ENCODE assay signal across 11 cellular contexts in genomic region chr22:23036684-23037428, GRCh38. TPM values are rescaled to one million over a fixed set of nuclear protein-coding genes. Genes with fewer than 3 reads are reported as not detected.
A peak's percentile ranks its signal among the peaks of the same experiment; 100 is the strongest.
DNase-seq lines count a peak whose midpoint lies in the region; ATAC-seq and TF ChIP-seq lines count a peak whose summit lies in the region.
"Had no signal": no experiment of that assay in that cellular context is flagged by ENCODE, and none has a peak within 500 bp of the region (broad histone marks: within the 10 kb centered on the region; RNA-seq: fewer than 3 reads in every experiment).

No MANE protein-coding gene starts in this region.

- peak in 3 of 4 donors; percentile 24 to 71 (median 67) for ATAC-seq in heart left ventricle
- ATAC-seq in GM19397 (IDR thresholded peaks at IDR 0.05; ENCODE audit: unreplicated experiment) = no peak
- ATAC-seq in GM18517 (IDR thresholded peaks at IDR 0.05; ENCODE audit: unreplicated experiment) = no peak

- no peaks in the 10 kb centered on the region for H3K9me3 Mint-ChIP-seq in CD8-positive, alpha-beta memory T cell
- H3K9me3 Mint-ChIP-seq: activated CD4-positive, alpha-beta T cell treated with anti-CD3 and anti-CD28 coated beads, Interleukin-2, amount 10 ng/mL, durations not matched to agents 24 days and 14 days had no signal

- H3K27ac ChIP-seq in heart left ventricle (no peak overlapping the region), right atrium auricular region (no peak overlapping the region), thymus (ENCODE audit: low read depth) (peak overlapping the region; percentile 77)
- H3K27ac ChIP-seq in CD8-positive, alpha-beta memory T cell (ENCODE audit: low read depth, low read length) = no peak overlapping the region
- H3K27ac ChIP-seq: PC-9 had no signal

- no peaks in the 10 kb centered on the region for H3K36me3 Mint-ChIP-seq in CD8-positive, alpha-beta memory T cell

- TF ChIP-seq CTCF in heart left ventricle (IDR thresholded peaks at IDR 0.05) (no peak), right atrium auricular region (IDR thresholded peaks at IDR 0.05) (no peak), fibroblast of mammary gland (conservative IDR thresholded peaks at IDR 0.05; ENCODE audit: control insufficient read depth, insufficient read depth, low read depth, low read length) (no peak)

- intact Hi-C loops in heart left ventricle (cut with DNase I) = loop anchor here in 1 of 10 donors (5.0 kb wide), 1 partner anchor 75 kb away; no protein-coding TSS in a partner anchor

- DNase-seq in heart left ventricle (no peak), right atrium auricular region (ENCODE audit: low spot score) (no peak), NCI-H524 (lab: John Stamatoyannopoulos, UW) (peak; percentile 89 to 92), fibroblast of mammary gland (ENCODE audit: low read depth) (peak; percentile 47)
- no peak for DNase-seq in CD8-positive, alpha-beta memory T cell
- DNase-seq: activated CD4-positive, alpha-beta T cell treated with anti-CD3 and anti-CD28 coated beads, Interleukin-2, amount 10 ng/mL, durations not matched to agents 24 days and 14 days; PC-9 had no signal

- WGBS in heart left ventricle, 4 donors = 48 to 64% (median 54%) methylated on average over 5 to 6 of the region's 6 CpGs
- 78% methylated on average over 6 of the region's 6 CpGs for WGBS in thymus

- no peak overlapping the region for H3K27ac Mint-ChIP-seq in CD8-positive, alpha-beta memory T cell
- H3K27ac Mint-ChIP-seq: activated CD4-positive, alpha-beta T cell treated with anti-CD3 and anti-CD28 coated beads, Interleukin-2, amount 10 ng/mL, durations not matched to agents 24 days and 14 days; progenitor cell of endocrine pancreas had no signal

- H3K4me1 ChIP-seq in heart left ventricle (peaks cover 0 to 7% (median 0%) of the 10 kb centered on the region in 12 donors), right atrium auricular region (no peaks in the 10 kb centered on the region), thymus (ENCODE audit: control insufficient read depth, insufficient read depth, low read length) (peaks cover 32% of the 10 kb centered on the region)
- H3K4me1 ChIP-seq in CD8-positive, alpha-beta memory T cell (ENCODE audit: insufficient read depth, low read length) = no peaks in the 10 kb centered on the region

- POLR2A ChIA-PET in CD8-positive, alpha-beta memory T cell (lab: Charles Lee) = no interaction called here

- CTCF ChIA-PET in CD8-positive, alpha-beta memory T cell (lab: Charles Lee) = no interaction called here

- H3K27me3 Mint-ChIP-seq in CD8-positive, alpha-beta memory T cell = peaks cover 6 to 44% of the 10 kb centered on the region in 2 donors

- H3K4me3 Mint-ChIP-seq in CD8-positive, alpha-beta memory T cell = no peak overlapping the region
- H3K4me3 Mint-ChIP-seq: activated CD4-positive, alpha-beta T cell treated with anti-CD3 and anti-CD28 coated beads, Interleukin-2, amount 10 ng/mL, durations not matched to agents 24 days and 14 days had no signal

- TF ChIP-seq POLR2A in heart left ventricle (IDR thresholded peaks at IDR 0.05) = no peak

- H3K9me3 ChIP-seq in heart left ventricle (no peaks in the 10 kb centered on the region), right atrium auricular region (no peaks in the 10 kb centered on the region), thymus (ENCODE audit: control insufficient read depth) (no peaks in the 10 kb centered on the region)
- H3K9me3 ChIP-seq in CD8-positive, alpha-beta memory T cell (ENCODE audit: low read length) = no peaks in the 10 kb centered on the region

- H3K27me3 ChIP-seq in heart left ventricle (peaks cover 0 to 8% (median 0%) of the 10 kb centered on the region in 9 donors), right atrium auricular region (no peaks in the 10 kb centered on the region), thymus (ENCODE audit: control insufficient read depth, insufficient read depth) (no peaks in the 10 kb centered on the region)
- no peaks in the 10 kb centered on the region for H3K27me3 ChIP-seq in CD8-positive, alpha-beta memory T cell (ENCODE audit: insufficient read depth, low read length, poor library complexity, severe bottlenecking)

- no peaks in the 10 kb centered on the region for H3K4me1 Mint-ChIP-seq in CD8-positive, alpha-beta memory T cell

- no peak overlapping the region for H3K4me3 ChIP-seq in heart left ventricle
- H3K4me3 ChIP-seq in right atrium auricular region = no peak overlapping the region
- H3K4me3 ChIP-seq in fibroblast of mammary gland (ENCODE audit: control insufficient read depth, low read depth, low read length) = no peak overlapping the region
- H3K4me3 ChIP-seq in thymus (ENCODE audit: low read length) = no peak overlapping the region
- H3K4me3 ChIP-seq in CD8-positive, alpha-beta memory T cell (ENCODE audit: low read length) = no peak overlapping the region
- H3K4me3 ChIP-seq: PC-9 had no signal

- no peaks in the 10 kb centered on the region for H3K36me3 ChIP-seq in heart left ventricle
- no peaks in the 10 kb centered on the region for H3K36me3 ChIP-seq in right atrium auricular region
- H3K36me3 ChIP-seq in thymus (ENCODE audit: control insufficient read depth, insufficient read depth) = no peaks in the 10 kb centered on the region
- H3K36me3 ChIP-seq in CD8-positive, alpha-beta memory T cell (ENCODE audit: insufficient read depth, low read length) = no peaks in the 10 kb centered on the region

RNA-seq across cellular contexts. Expression of gene GNAZ, which starts 33.5 kb away (rescaled TPM):
- total RNA-seq in heart left ventricle (10 to 100 TPM in 1 of 9 donors, 1 to 10 TPM in 8; 1.8 to 13.9 (median 2.6) TPM), right atrium auricular region (1 to 10 TPM; 1.9 to 3.2 TPM)
- polyA plus RNA-seq in heart left ventricle (1 to 10 TPM; 1.1 to 1.9 TPM), thymus (1.1 TPM)
- total RNA-seq in CD8-positive, alpha-beta memory T cell = 1 to 10 TPM; 2.0 to 2.6 TPM
- 0.53 TPM for polyA plus RNA-seq in CD8-positive, alpha-beta memory T cell

Comparison
In these comparisons a context has a peak if more than half of its experiments do, and no peak if none do; other contexts are left out.
1. ATAC-seq: peak in heart left ventricle (3 of 4); none in GM19397 (single experiment) and GM18517 (single experiment).
2. DNase-seq: peak in NCI-H524 (2 of 2) and fibroblast of mammary gland (single experiment); none in heart left ventricle (0 of 5), right atrium auricular region (single experiment) and CD8-positive, alpha-beta memory T cell (0 of 5).